In the genomic region with DNA sequence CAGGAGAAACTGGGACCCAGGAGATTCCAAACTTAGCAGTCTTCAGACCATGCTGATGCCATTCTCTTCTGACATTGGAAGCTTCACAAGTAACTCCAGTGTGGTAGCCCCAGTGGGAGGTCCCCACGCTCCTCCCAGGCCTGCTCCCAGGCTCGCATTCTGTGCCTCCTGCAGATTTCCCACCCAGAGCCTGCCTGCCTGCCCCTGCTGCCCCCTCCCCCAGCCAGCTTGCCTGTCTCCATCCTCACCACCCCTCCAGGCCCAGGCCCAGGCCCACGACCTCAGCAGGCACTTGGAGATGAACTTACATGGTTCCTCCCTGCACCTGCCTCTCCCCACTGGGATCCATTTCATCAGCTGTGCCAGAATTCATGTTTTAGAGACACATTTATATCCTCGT, we compare ENCODE assay signal across 1 cellular context.
TF ChIP-seq lines count a peak whose summit lies in the region.

No MANE protein-coding gene starts in this region.

TF ChIP-seq in GM23338, 12 proteins besides CTCF, POLR2A, EP300 and RAD21 (continued from another document):
- TF ChIP-seq, protein P1, sequence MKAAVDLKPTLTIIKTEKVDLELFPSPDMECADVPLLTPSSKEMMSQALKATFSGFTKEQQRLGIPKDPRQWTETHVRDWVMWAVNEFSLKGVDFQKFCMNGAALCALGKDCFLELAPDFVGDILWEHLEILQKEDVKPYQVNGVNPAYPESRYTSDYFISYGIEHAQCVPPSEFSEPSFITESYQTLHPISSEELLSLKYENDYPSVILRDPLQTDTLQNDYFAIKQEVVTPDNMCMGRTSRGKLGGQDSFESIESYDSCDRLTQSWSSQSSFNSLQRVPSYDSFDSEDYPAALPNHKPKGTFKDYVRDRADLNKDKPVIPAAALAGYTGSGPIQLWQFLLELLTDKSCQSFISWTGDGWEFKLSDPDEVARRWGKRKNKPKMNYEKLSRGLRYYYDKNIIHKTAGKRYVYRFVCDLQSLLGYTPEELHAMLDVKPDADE (IDR thresholded peaks at IDR 0.05), result no peak
- no peak for TF ChIP-seq EZH2 (IDR thresholded peaks at IDR 0.05; ENCODE audit: low read depth, unreplicated experiment)
- no peak for TF ChIP-seq CREB1 (CRISPR knock-in tag; IDR thresholded peaks at IDR 0.05; ENCODE audit: low read depth)
- TF ChIP-seq, protein P2, sequence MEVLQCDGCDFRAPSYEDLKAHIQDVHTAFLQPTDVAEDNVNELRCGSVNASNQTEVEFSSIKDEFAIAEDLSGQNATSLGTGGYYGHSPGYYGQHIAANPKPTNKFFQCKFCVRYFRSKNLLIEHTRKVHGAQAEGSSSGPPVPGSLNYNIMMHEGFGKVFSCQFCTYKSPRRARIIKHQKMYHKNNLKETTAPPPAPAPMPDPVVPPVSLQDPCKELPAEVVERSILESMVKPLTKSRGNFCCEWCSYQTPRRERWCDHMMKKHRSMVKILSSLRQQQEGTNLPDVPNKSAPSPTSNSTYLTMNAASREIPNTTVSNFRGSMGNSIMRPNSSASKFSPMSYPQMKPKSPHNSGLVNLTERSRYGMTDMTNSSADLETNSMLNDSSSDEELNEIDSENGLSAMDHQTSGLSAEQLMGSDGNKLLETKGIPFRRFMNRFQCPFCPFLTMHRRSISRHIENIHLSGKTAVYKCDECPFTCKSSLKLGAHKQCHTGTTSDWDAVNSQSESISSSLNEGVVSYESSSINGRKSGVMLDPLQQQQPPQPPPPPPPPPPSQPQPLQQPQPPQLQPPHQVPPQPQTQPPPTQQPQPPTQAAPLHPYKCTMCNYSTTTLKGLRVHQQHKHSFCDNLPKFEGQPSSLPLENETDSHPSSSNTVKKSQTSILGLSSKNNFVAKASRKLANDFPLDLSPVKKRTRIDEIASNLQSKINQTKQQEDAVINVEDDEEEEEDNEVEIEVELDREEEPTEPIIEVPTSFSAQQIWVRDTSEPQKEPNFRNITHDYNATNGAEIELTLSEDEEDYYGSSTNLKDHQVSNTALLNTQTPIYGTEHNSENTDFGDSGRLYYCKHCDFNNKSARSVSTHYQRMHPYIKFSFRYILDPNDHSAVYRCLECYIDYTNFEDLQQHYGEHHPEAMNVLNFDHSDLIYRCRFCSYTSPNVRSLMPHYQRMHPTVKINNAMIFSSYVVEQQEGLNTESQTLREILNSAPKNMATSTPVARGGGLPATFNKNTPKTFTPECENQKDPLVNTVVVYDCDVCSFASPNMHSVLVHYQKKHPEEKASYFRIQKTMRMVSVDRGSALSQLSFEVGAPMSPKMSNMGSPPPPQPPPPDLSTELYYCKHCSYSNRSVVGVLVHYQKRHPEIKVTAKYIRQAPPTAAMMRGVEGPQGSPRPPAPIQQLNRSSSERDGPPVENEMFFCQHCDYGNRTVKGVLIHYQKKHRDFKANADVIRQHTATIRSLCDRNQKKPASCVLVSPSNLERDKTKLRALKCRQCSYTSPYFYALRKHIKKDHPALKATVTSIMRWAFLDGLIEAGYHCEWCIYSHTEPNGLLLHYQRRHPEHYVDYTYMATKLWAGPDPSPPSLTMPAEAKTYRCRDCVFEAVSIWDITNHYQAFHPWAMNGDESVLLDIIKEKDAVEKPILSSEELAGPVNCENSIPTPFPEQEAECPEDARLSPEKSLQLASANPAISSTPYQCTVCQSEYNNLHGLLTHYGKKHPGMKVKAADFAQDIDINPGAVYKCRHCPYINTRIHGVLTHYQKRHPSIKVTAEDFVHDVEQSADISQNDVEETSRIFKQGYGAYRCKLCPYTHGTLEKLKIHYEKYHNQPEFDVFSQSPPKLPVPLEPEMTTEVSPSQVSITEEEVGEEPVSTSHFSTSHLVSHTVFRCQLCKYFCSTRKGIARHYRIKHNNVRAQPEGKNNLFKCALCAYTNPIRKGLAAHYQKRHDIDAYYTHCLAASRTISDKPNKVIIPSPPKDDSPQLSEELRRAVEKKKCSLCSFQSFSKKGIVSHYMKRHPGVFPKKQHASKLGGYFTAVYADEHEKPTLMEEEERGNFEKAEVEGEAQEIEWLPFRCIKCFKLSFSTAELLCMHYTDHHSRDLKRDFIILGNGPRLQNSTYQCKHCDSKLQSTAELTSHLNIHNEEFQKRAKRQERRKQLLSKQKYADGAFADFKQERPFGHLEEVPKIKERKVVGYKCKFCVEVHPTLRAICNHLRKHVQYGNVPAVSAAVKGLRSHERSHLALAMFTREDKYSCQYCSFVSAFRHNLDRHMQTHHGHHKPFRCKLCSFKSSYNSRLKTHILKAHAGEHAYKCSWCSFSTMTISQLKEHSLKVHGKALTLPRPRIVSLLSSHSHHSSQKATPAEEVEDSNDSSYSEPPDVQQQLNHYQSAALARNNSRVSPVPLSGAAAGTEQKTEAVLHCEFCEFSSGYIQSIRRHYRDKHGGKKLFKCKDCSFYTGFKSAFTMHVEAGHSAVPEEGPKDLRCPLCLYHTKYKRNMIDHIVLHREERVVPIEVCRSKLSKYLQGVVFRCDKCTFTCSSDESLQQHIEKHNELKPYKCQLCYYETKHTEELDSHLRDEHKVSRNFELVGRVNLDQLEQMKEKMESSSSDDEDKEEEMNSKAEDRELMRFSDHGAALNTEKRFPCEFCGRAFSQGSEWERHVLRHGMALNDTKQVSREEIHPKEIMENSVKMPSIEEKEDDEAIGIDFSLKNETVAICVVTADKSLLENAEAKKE (CRISPR knock-in tag; IDR thresholded peaks at IDR 0.05), result no peak
- TF ChIP-seq, protein P3, sequence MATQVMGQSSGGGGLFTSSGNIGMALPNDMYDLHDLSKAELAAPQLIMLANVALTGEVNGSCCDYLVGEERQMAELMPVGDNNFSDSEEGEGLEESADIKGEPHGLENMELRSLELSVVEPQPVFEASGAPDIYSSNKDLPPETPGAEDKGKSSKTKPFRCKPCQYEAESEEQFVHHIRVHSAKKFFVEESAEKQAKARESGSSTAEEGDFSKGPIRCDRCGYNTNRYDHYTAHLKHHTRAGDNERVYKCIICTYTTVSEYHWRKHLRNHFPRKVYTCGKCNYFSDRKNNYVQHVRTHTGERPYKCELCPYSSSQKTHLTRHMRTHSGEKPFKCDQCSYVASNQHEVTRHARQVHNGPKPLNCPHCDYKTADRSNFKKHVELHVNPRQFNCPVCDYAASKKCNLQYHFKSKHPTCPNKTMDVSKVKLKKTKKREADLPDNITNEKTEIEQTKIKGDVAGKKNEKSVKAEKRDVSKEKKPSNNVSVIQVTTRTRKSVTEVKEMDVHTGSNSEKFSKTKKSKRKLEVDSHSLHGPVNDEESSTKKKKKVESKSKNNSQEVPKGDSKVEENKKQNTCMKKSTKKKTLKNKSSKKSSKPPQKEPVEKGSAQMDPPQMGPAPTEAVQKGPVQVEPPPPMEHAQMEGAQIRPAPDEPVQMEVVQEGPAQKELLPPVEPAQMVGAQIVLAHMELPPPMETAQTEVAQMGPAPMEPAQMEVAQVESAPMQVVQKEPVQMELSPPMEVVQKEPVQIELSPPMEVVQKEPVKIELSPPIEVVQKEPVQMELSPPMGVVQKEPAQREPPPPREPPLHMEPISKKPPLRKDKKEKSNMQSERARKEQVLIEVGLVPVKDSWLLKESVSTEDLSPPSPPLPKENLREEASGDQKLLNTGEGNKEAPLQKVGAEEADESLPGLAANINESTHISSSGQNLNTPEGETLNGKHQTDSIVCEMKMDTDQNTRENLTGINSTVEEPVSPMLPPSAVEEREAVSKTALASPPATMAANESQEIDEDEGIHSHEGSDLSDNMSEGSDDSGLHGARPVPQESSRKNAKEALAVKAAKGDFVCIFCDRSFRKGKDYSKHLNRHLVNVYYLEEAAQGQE (IDR thresholded peaks at IDR 0.05; ENCODE audit: unreplicated experiment), result no peak
- TF ChIP-seq POLR2AphosphoS5 (IDR thresholded peaks at IDR 0.05; ENCODE audit: low read depth), result no peak
